ENCODE assay signal across 8 cellular contexts in the genomic region with DNA sequence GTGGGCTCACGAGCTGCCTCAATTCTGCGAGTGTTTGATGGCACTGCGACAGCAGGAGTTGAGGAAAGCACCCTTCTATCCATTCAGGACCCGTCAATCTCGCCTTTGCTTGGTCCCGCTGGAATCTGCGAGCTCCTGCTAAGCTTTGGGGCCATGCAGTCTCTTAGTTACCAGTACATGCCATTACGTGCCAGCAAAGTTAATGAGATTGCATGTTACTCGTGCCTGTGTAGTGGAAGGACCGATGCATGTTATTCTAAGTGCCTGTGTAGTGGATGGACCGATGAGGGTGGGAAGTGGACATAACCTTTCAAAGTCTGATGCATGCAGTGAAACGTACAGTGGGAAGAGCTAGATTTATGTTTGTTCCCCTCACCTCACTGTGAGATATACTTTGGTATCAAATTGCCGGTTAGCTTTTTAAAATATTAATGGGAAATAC. TPM values are rescaled to one million over a fixed set of nuclear protein-coding genes. Genes with fewer than 3 reads are reported as not detected.
DNase-seq lines count a peak whose midpoint lies in the region; TF ChIP-seq lines count a peak whose summit lies in the region.

No MANE protein-coding gene starts in this region.

- peaks cover 24 to 48% (median 37%) of the 10 kb centered on the region in 10 experiments for H3K4me1 ChIP-seq in BLaER1 treated with 17β-estradiol and CSF1 and Interleukin-3, amounts not matched to agents 10 nM and 100 nM
- H3K4me1 ChIP-seq in neuronal stem cell (ENCODE audit: control insufficient read depth in 2 of 2, insufficient read depth in 1 of 2, low read depth in 1 of 2, low read length in 2 of 2), result peaks cover 5 to 6% of the 10 kb centered on the region in 2 donors

- in situ Hi-C loops in G401 (cut with HindIII; ENCODE audit: low sequenced_read_pairs), result no loop called here

- peak overlapping the region; percentile 76 for H2AFZ ChIP-seq in neuronal stem cell (ENCODE audit: low read length)

- H4K20me1 ChIP-seq in BLaER1 treated with 17β-estradiol and CSF1 and Interleukin-3, amounts not matched to agents 10 nM and 100 nM, result peaks cover 46 to 54% (median 51%) of the 10 kb centered on the region in 11 experiments

- H3K14ac ChIP-seq in neuronal stem cell (ENCODE audit: low read length), result peak overlapping the region; percentile 25

- no peak overlapping the region for H3K4ac ChIP-seq in neuronal stem cell (ENCODE audit: low read length)

- WGBS in neuronal stem cell (ENCODE audit: extremely low coverage in 2 of 2, insufficient read length in 2 of 2, insufficient replicate concordance in 1 of 2), 2 donors, result no CpG with 5 or more reads among the region's 13 CpGs

- peak overlapping the region; percentile 95 for H3K18ac ChIP-seq in neuronal stem cell (ENCODE audit: low read length)

- H3K9ac ChIP-seq in BLaER1 treated with 17β-estradiol and CSF1 and Interleukin-3, amounts not matched to agents 10 nM and 100 nM, result peak overlapping the region; percentile 94 to 100 (median 97)
- peak overlapping the region; percentile 88 for H3K9ac ChIP-seq in neuronal stem cell (ENCODE audit: low read depth, low read length, poor library complexity)

- no peak overlapping the region for H2AK5ac ChIP-seq in neuronal stem cell (ENCODE audit: low read depth, low read length)

- no peak overlapping the region for H3K23ac ChIP-seq in neuronal stem cell (ENCODE audit: low read depth, low read length, poor library complexity)

- no peak for TF ChIP-seq CTCF in VCaP (conservative IDR thresholded peaks at IDR 0.05)

- H3K4me2 ChIP-seq in BLaER1 treated with 17β-estradiol and CSF1 and Interleukin-3, amounts not matched to agents 10 nM and 100 nM, result peak overlapping the region; percentile 80 to 97 (median 94)
- peak overlapping the region; percentile 52 for H3K4me2 ChIP-seq in neuronal stem cell (ENCODE audit: insufficient read depth, low read length, poor library complexity, severe bottlenecking)

- H2BK120ac ChIP-seq in neuronal stem cell (ENCODE audit: low read depth, low read length), result no peak overlapping the region

- no peaks in the 10 kb centered on the region for H3K27me3 ChIP-seq in BLaER1 treated with 17β-estradiol and CSF1 and Interleukin-3, amounts not matched to agents 10 nM and 100 nM
- H3K27me3 ChIP-seq in H7 (ENCODE audit: control insufficient read depth, insufficient read depth, low read length) (no peaks in the 10 kb centered on the region), neuronal stem cell (ENCODE audit: control insufficient read depth in 3 of 3, insufficient read depth in 3 of 3, low read depth in 1 of 3, low read length in 3 of 3) (no peaks in the 10 kb centered on the region)

- H2BK15ac ChIP-seq in neuronal stem cell (ENCODE audit: low read length), result no peak overlapping the region

- H2BK5ac ChIP-seq in neuronal stem cell (ENCODE audit: low read length), result peak overlapping the region; percentile 40

- H4K8ac ChIP-seq in neuronal stem cell (ENCODE audit: low read depth, low read length), result no peak overlapping the region

- H3K4me3 ChIP-seq in BLaER1 treated with 17β-estradiol and CSF1 and Interleukin-3, amounts not matched to agents 10 nM and 100 nM, result peak overlapping the region; percentile 85 to 99 (median 90)
- peak overlapping the region; percentile 99 for H3K4me3 ChIP-seq in H7 (ENCODE audit: insufficient read depth, low read depth, low read length)
- H3K4me3 ChIP-seq in neuronal stem cell (ENCODE audit: low read length in 2 of 2), result peak overlapping the region; percentile 87 to 95

- no peaks in the 10 kb centered on the region for H3K79me1 ChIP-seq in neuronal stem cell (ENCODE audit: low read depth, low read length)

- peaks cover 45 to 52% (median 48%) of the 10 kb centered on the region in 11 experiments for H3K36me3 ChIP-seq in BLaER1 treated with 17β-estradiol and CSF1 and Interleukin-3, amounts not matched to agents 10 nM and 100 nM
- H3K36me3 ChIP-seq in H7 (replicated peaks; ENCODE audit: control insufficient read depth, insufficient read depth, low read length) (peaks cover 33% of the 10 kb centered on the region), neuronal stem cell (replicated peaks in 1 of 2; ENCODE audit: control insufficient read depth in 2 of 2, insufficient read depth in 2 of 2, low read length in 2 of 2) (peaks cover 18 to 52% of the 10 kb centered on the region in 2 donors)

- peak overlapping the region; percentile 88 to 98 (median 96) for H3K27ac ChIP-seq in BLaER1 treated with 17β-estradiol and CSF1 and Interleukin-3, amounts not matched to agents 10 nM and 100 nM
- H3K27ac ChIP-seq in VCaP (peak overlapping the region; percentile 87), neuronal stem cell (replicated peaks; ENCODE audit: low read length) (peak overlapping the region; percentile 41)

- H3K9me3 ChIP-seq in BLaER1 treated with 17β-estradiol and CSF1 and Interleukin-3, amounts not matched to agents 10 nM and 100 nM (replicated peaks in 1 of 11), result no peaks in the 10 kb centered on the region; a peak in 1 of 22 replicates
- no peaks in the 10 kb centered on the region for H3K9me3 ChIP-seq in neuronal stem cell (replicated peaks in 1 of 2; ENCODE audit: control insufficient read depth in 2 of 2, insufficient read depth in 1 of 2, low read depth in 1 of 2, low read length in 2 of 2)

- DNase-seq in H7 (no peak), fibroblast of peridontal ligament (ENCODE audit: extremely low read depth) (peak; percentile 57), neuronal stem cell (ENCODE audit: low spot score) (no peak), retina (no peak), Kasumi-1 (lab: John Stamatoyannopoulos, UW) (no peak), G401 (ENCODE audit: low spot score) (no peak)

- no peak overlapping the region for H2BK12ac ChIP-seq in neuronal stem cell (ENCODE audit: low read length)

- peak overlapping the region; percentile 68 for H4K91ac ChIP-seq in neuronal stem cell (ENCODE audit: low read depth, low read length, poor library complexity)

RNA-seq across cellular contexts. Expression of a gene that starts 0.6 kb away (rescaled TPM):
- 2,159 and 2,810 TPM in 2 replicates for total RNA-seq in H7 (2014; rRNA removed; shearing (Covaris generic))
- polyA plus RNA-seq in neuronal stem cell (2013, experiment 1 of 2), result 7,710 TPM
- polyA plus RNA-seq in neuronal stem cell (2013, experiment 2 of 2), result 7,461 TPM
- total RNA-seq in G401 (2014; rRNA removed; shearing (Covaris generic)), result 6,098 and 6,385 TPM in 2 replicates

Comparison
In these comparisons a context has a peak if more than half of its experiments do, and no peak if none do; other contexts are left out.
1. H3K27ac ChIP-seq: peak in every context shown above with its lines; median percentile 96 in BLaER1 treated with 17β-estradiol and CSF1 and Interleukin-3, amounts not matched to agents 10 nM and 100 nM; 87 in VCaP; 41 in neuronal stem cell.